Comparison of ENCODE assay signal across 22 cellular contexts in the genomic region with DNA sequence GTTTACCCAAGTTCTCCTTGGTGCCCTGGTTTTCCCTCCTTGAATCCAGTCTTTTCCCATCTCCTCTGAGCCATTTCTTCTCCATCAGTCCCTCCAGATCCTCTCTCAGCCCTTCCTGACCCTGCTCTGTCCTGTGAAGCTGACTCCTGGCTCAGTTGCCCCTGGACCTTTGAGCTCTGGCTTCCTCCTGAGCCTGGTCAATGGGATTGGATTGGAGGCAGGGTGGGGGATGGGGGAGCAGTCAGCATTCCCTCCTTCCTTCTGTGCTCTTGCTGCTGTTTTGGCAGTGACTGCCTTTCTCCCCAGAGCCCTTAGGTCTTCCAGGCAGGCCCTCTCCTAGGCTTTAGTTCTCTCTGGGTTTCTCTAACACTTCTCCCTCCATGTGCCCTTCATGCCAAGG. TPM values are rescaled to one million over a fixed set of nuclear protein-coding genes. Genes with fewer than 3 reads are reported as not detected.
A peak's percentile ranks its signal among the peaks of the same experiment; 100 is the strongest.
DNase-seq lines count a peak whose midpoint lies in the region; ATAC-seq, FAIRE-seq and TF ChIP-seq lines count a peak whose summit lies in the region.
"Had no signal": no experiment of that assay in that cellular context is flagged by ENCODE, and none has a peak within 500 bp of the region (broad histone marks: within the 10 kb centered on the region; RNA-seq: fewer than 3 reads in every experiment).

No MANE protein-coding gene starts in this region.

- H3K4me2 ChIP-seq in H1 (ENCODE audit: insufficient read depth in 1 of 2, low read depth in 2 of 2, low read length in 2 of 2), result 0 out of 4 replicates have a peak overlapping the region, but pooled peaks of 1 of the 2 experiments have one; percentile 5
- peak overlapping the region; percentile 31 for H3K4me2 ChIP-seq in neural progenitor cell

- no peak overlapping the region for H3K4ac ChIP-seq in H1 (replicated peaks; ENCODE audit: insufficient read length, low read depth, low read length)

- H3K4me3 ChIP-seq in H1 (ENCODE audit: extremely low read depth in 1 of 4, insufficient read depth in 2 of 4, low read depth in 3 of 4, low read length in 4 of 4) (no peak overlapping the region), neural progenitor cell (no peak overlapping the region)
- H3K4me3 ChIP-seq: GM23248, K562, vagina had no signal

- H3K18ac ChIP-seq in H1 (ENCODE audit: extremely low read depth, low read length), result peak overlapping the region; percentile 22; the same call in 1 of the 2 replicates

- no peak overlapping the region for H2BK120ac ChIP-seq in H1 (replicated peaks; ENCODE audit: low read depth, low read length)

- DNase-seq in ELF-1 (ENCODE audit: low read depth, low spot score) (peak; percentile 38), H1 (ENCODE audit: low read depth in 1 of 2, low spot score in 2 of 2) (no peak), neural progenitor cell (ENCODE audit: low spot score) (no peak), NCI-H510A treated with DMSO at 0.1 percent for 48 hours (lab: John Stamatoyannopoulos, UW) (no peak)
- DNase-seq: activated CD4-positive, alpha-beta T cell treated with anti-CD3 and anti-CD28 coated beads, Interleukin-2, amount 50 U/mL, for 1 hour; activated naive CD4-positive, alpha-beta T cell treated with anti-CD3 and anti-CD28 coated beads, Interleukin-2, amount 10 ng/mL, durations not matched to agents 7 days and 5 days; cortex of kidney; GF-D8; GM23248; mammary epithelial cell; natural killer cell; NCI-H1092 treated with DMSO at 0.1 percent for 48 hours; NCI-H69; stimulated activated CD4-positive, alpha-beta T cell treated with anti-CD3 and anti-CD28 coated beads, Interleukin-15, amount 100 ng/mL, for 24 hours had no signal

- H3K27me3 ChIP-seq in H1 (replicated peaks in 1 of 4; ENCODE audit: control insufficient read depth in 3 of 4, extremely low read depth in 1 of 4, insufficient read depth in 3 of 4, low read length in 3 of 4) (peaks cover 0 to 4% (median 0%) of the 10 kb centered on the region in 4 experiments; a peak in 1 of 7 replicates), neural progenitor cell (no peaks in the 10 kb centered on the region)
- H3K27me3 ChIP-seq: vagina had no signal

- H3K79me1 ChIP-seq in H1 (ENCODE audit: low read depth, low read length), result no peaks in the 10 kb centered on the region

- H3K4me1 Mint-ChIP-seq in neural progenitor cell, result peaks cover 25% of the 10 kb centered on the region

- H4K8ac ChIP-seq in H1 (ENCODE audit: extremely low read depth, insufficient read depth, low read length), result no peak overlapping the region

- no peak overlapping the region for H2BK15ac ChIP-seq in H1 (ENCODE audit: low read length)

- no peak for FAIRE-seq in H1 (lab: Jason Lieb, UNC)
- FAIRE-seq: GM12891, K562 had no signal

- H3K14ac ChIP-seq in H1 (ENCODE audit: insufficient read length), result no peak overlapping the region

- TF ChIP-seq CTCF in 22Rv1 (IDR thresholded peaks at IDR 0.05), result no peak
- no peak for TF ChIP-seq CTCF in H1 (IDR thresholded peaks at IDR 0.05; ENCODE audit: control extremely low read depth in 1 of 3, insufficient read depth in 1 of 3, low read depth in 1 of 3, low read length in 3 of 3)
- TF ChIP-seq CTCF in neural progenitor cell (IDR thresholded peaks at IDR 0.05), result no peak

- H3K36me3 ChIP-seq in H1 (ENCODE audit: control insufficient read depth in 2 of 4, insufficient read depth in 4 of 4, low read length in 3 of 4) (no peaks in the 10 kb centered on the region), neural progenitor cell (no peaks in the 10 kb centered on the region)
- H3K36me3 ChIP-seq: vagina had no signal

- H3F3A ChIP-seq in neural progenitor cell (ENCODE audit: low read depth), result no peaks in the 10 kb centered on the region

- H2BK20ac ChIP-seq in H1 (ENCODE audit: low read length), result 0 out of 2 replicates have a peak overlapping the region, but pooled peaks have one; percentile 23

- no peak overlapping the region for H2BK12ac ChIP-seq in H1 (ENCODE audit: low read depth, low read length)

- H3K27ac Mint-ChIP-seq in neural progenitor cell, result no peak overlapping the region
- H3K27ac Mint-ChIP-seq: activated naive CD4-positive, alpha-beta T cell treated with anti-CD3 and anti-CD28 coated beads, Interleukin-2, amount 10 ng/mL, durations not matched to agents 7 days and 5 days; natural killer cell had no signal

- H4K20me1 ChIP-seq in H1 (replicated peaks in 1 of 2; ENCODE audit: control insufficient read depth in 1 of 2, insufficient read depth in 2 of 2, low read length in 2 of 2) (no peaks in the 10 kb centered on the region), neural progenitor cell (ENCODE audit: low read depth) (no peaks in the 10 kb centered on the region)

- H3K4me3 Mint-ChIP-seq in neural progenitor cell, result no peak overlapping the region
- H3K4me3 Mint-ChIP-seq: activated naive CD4-positive, alpha-beta T cell treated with anti-CD3 and anti-CD28 coated beads, Interleukin-2, amount 10 ng/mL, durations not matched to agents 7 days and 5 days; natural killer cell had no signal

- H4K91ac ChIP-seq in H1 (replicated peaks; ENCODE audit: insufficient read length, low read length), result no peak overlapping the region

- peaks cover 4% of the 10 kb centered on the region for H3K27me3 Mint-ChIP-seq in neural progenitor cell (ENCODE audit: insufficient read depth, low read depth)

- ATAC-seq in HG02571 (IDR thresholded peaks at IDR 0.05; ENCODE audit: unreplicated experiment) (no peak), GM18870 (IDR thresholded peaks at IDR 0.05; ENCODE audit: unreplicated experiment) (no peak), GM18909 (IDR thresholded peaks at IDR 0.05; ENCODE audit: poor library complexity, unreplicated experiment) (no peak)
- ATAC-seq: K562, natural killer cell had no signal

- H2BK5ac ChIP-seq in H1 (ENCODE audit: low read depth, low read length), result no peak overlapping the region

- no peak overlapping the region for H4K5ac ChIP-seq in H1 (ENCODE audit: insufficient read length, low read depth, low read length)

- H3K9ac ChIP-seq in H1 (replicated peaks in 1 of 4; ENCODE audit: extremely low read depth in 1 of 4, low read depth in 3 of 4, low read length in 3 of 4), result no peak overlapping the region
- H3K9ac ChIP-seq in neural progenitor cell, result no peak overlapping the region
- H3K9ac ChIP-seq: GM23248 had no signal

- H3K56ac ChIP-seq in H1 (replicated peaks; ENCODE audit: insufficient read length, low read depth, low read length), result no peak overlapping the region

- H3K23ac ChIP-seq in H1 (ENCODE audit: insufficient read length), result no peak overlapping the region

- TF ChIP-seq EP300 in H1 (IDR thresholded peaks at IDR 0.05; ENCODE audit: borderline replicate concordance in 1 of 2, low read depth in 2 of 2, low read length in 2 of 2), result no peak

- TF ChIP-seq RAD21 in H1 (IDR thresholded peaks at IDR 0.05 in 1 of 2, conservative IDR thresholded peaks at IDR 0.05 in 1 of 2; ENCODE audit: low read depth in 2 of 2, low read length in 2 of 2), result no peak

- H2AFZ ChIP-seq in H1 (ENCODE audit: low read length) (peak overlapping the region; percentile 80; the same call in 1 of the 2 replicates), neural progenitor cell (replicated peaks) (peak overlapping the region; percentile 32)
- H2AFZ ChIP-seq: GM23248 had no signal

- H3K4me1 ChIP-seq in H1 (replicated peaks in 1 of 4; ENCODE audit: control insufficient read depth in 3 of 4, insufficient read depth in 4 of 4, low read length in 3 of 4) (peaks cover 2 to 19% (median 12%) of the 10 kb centered on the region in 4 experiments), neural progenitor cell (peaks cover 14% of the 10 kb centered on the region)

- CTCF ChIA-PET in H1 (lab: Charles Lee; ENCODE audit: partially characterized antibody), result interaction anchor here (0.6 kb wide), 1 partner anchor 286 kb away, joined by 3 read pairs; no protein-coding TSS in a partner anchor

- no peaks in the 10 kb centered on the region for H3K79me2 ChIP-seq in H1 (ENCODE audit: control insufficient read depth in 1 of 2, insufficient read depth in 2 of 2, low read length in 2 of 2)
- H3K79me2 ChIP-seq in neural progenitor cell (ENCODE audit: low read depth), result no peaks in the 10 kb centered on the region

- H3K9me3 ChIP-seq in H1 (ENCODE audit: insufficient read depth in 2 of 2, low read depth in 1 of 2, low read length in 1 of 2) (no peaks in the 10 kb centered on the region), neural progenitor cell (ENCODE audit: low read depth) (no peaks in the 10 kb centered on the region)
- H3K9me3 ChIP-seq: vagina had no signal

- POLR2A ChIA-PET in H1 (lab: Charles Lee; ENCODE audit: partially characterized antibody), result no interaction called here

- no peak overlapping the region for H2AK5ac ChIP-seq in H1 (ENCODE audit: low read depth, low read length)

- no peaks in the 10 kb centered on the region for H3K9me3 Mint-ChIP-seq in neural progenitor cell
- H3K9me3 Mint-ChIP-seq: activated naive CD4-positive, alpha-beta T cell treated with anti-CD3 and anti-CD28 coated beads, Interleukin-2, amount 10 ng/mL, durations not matched to agents 7 days and 5 days; natural killer cell had no signal

- no peak for TF ChIP-seq POLR2A in H1 (IDR thresholded peaks at IDR 0.05; ENCODE audit: control extremely low read depth in 1 of 2, low read depth in 2 of 2, low read length in 2 of 2)

- no peaks in the 10 kb centered on the region for H3K36me3 Mint-ChIP-seq in neural progenitor cell
- H3K36me3 Mint-ChIP-seq: natural killer cell had no signal

- H3K27ac ChIP-seq in 22Rv1, result peak overlapping the region; percentile 83
- H3K27ac ChIP-seq in H1 (ENCODE audit: low read depth, low read length), result no peak overlapping the region
- no peak overlapping the region for H3K27ac ChIP-seq in neural progenitor cell
- H3K27ac ChIP-seq: GM23248, HL-60, vagina had no signal

- H3K23me2 ChIP-seq in H1 (ENCODE audit: low read depth, low read length), result no peaks in the 10 kb centered on the region

TF ChIP-seq in H1, 55 proteins besides CTCF, POLR2A, EP300 and RAD21 (continues in another document):
- TF ChIP-seq, protein P1, sequence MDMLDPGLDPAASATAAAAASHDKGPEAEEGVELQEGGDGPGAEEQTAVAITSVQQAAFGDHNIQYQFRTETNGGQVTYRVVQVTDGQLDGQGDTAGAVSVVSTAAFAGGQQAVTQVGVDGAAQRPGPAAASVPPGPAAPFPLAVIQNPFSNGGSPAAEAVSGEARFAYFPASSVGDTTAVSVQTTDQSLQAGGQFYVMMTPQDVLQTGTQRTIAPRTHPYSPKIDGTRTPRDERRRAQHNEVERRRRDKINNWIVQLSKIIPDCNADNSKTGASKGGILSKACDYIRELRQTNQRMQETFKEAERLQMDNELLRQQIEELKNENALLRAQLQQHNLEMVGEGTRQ (IDR thresholded peaks at IDR 0.05; ENCODE audit: low read length), result no peak

RNA-seq across cellular contexts. Expression of a gene that starts 2.4 kb away (rescaled TPM):
- total RNA-seq in H1 (2021; fragmentation: NEBNext Ultra II Directional; extraction: Animal tissue kit (Norgen Biotek cat#: 25700)), result 0.11 and 0.17 TPM in 2 replicates
- polyA plus RNA-seq in H1 (2011; rRNA removed), result 0.06 and 0.09 TPM in 2 replicates
- polyA plus RNA-seq in H1 (2011; cell fraction: cytosol; rRNA removed), result 0.08 TPM
- polyA plus RNA-seq in H1 (2011; cell fraction: nucleus; rRNA removed), result 0.03 TPM
- polyA plus RNA-seq in H1 (2012, experiment 1 of 2), result 0.05 to 0.10 TPM (median 0.08 TPM) in 4 replicates
- not detected for polyA plus RNA-seq in H1 (2012, experiment 2 of 2)
- 0.12 TPM for polyA plus RNA-seq in H1 (2013, experiment 1 of 2)
- polyA plus RNA-seq in H1 (2013, experiment 2 of 2), result 0.13 TPM
- polyA minus RNA-seq in H1 (2011; rRNA and poly(A)+ RNA removed), result 0.03 and 0.32 TPM in 2 replicates
- polyA minus RNA-seq in H1 (2011; cell fraction: cytosol; rRNA and poly(A)+ RNA removed), result 0.37 TPM
- 0.30 TPM for polyA minus RNA-seq in H1 (2011; cell fraction: nucleus; rRNA and poly(A)+ RNA removed)
- total RNA-seq in neural progenitor cell (ENCODE audit: low replicate concordance), result not detected in 2 replicates
- total RNA-seq: K562, natural killer cell had no signal
- polyA plus RNA-seq: GM23248, K562 had no signal
